In the genomic region with DNA sequence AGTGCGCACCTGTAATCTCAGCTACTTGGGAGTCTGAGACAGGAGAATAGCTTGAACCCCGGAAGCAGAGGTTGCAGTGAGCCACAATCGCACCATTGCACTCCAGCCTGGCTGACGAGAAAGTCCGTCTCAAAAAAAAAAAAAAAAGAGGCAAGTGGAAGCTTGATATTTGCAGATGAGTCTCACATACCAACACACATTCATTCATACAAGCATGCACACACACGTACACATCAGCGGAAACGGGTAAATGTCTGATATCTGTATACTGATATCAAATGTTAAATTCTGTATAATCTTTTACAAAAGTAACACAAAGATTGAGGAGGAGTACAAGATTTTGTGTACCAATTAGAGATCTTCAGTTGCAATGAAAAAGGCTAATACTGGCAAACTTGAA, we compare ENCODE assay signal across 27 cellular contexts.
"Had no signal": no experiment of that assay in that cellular context is flagged by ENCODE, and none has a peak within 500 bp of the region (broad histone marks: within the 10 kb centered on the region; RNA-seq: fewer than 3 reads in every experiment).

No MANE protein-coding gene starts in this region.

- H3K4me3 Mint-ChIP-seq: memory B cell; naive thymus-derived CD4-positive, alpha-beta T cell; natural killer cell treated with Interleukin-12 subunit alpha and Interleukin-12 subunit beta and Interleukin-15 and Interleukin-18, amount 100 ng/mL, for 72 hours; stimulated activated naive B cell treated with anti-CD40 and anti-IgM and Interleukin-4, amounts not matched to agents 10 μg/mL and 1 μg/mL and 100 μg/mL, for 72 hours had no signal

- H3K4me1 Mint-ChIP-seq: memory B cell; stimulated activated naive B cell treated with anti-CD40 and anti-IgM and Interleukin-4, amounts not matched to agents 10 μg/mL and 1 μg/mL and 100 μg/mL, for 72 hours had no signal

- H3K4me1 ChIP-seq: left ventricle myocardium inferior, prostate gland, upper lobe of right lung had no signal

- H3K36me3 ChIP-seq: left ventricle myocardium inferior, pancreas, prostate gland, suprapubic skin, thoracic aorta, tibial artery, upper lobe of right lung had no signal

- H3K27me3 Mint-ChIP-seq: memory B cell; stimulated activated naive B cell treated with anti-CD40 and anti-IgM and Interleukin-4, amounts not matched to agents 10 μg/mL and 1 μg/mL and 100 μg/mL, for 72 hours had no signal

- H3K4me3 ChIP-seq: left ventricle myocardium inferior, lung, mucosa of descending colon, pancreas, prostate gland, skin epidermis, suprapubic skin, thoracic aorta, tibial artery, upper lobe of right lung had no signal

- DNase-seq: hippocampal formation; kidney; left ventricle myocardium inferior; midbrain; mucosa of descending colon; naive thymus-derived CD4-positive, alpha-beta T cell; pancreas; posterior cingulate gyrus; retina; right cardiac atrium; stimulated activated CD4-positive, alpha-beta T cell treated with anti-CD3 and anti-CD28 coated beads, Interleukin-12 subunit alpha, Interleukin-12 subunit beta, amount 100 ng/mL, for 4 hours; stimulated activated CD4-positive, alpha-beta T cell treated with anti-CD3 and anti-CD28 coated beads, Interleukin-15, amount 100 ng/mL, for 24 hours; stimulated activated CD4-positive, alpha-beta T cell treated with anti-CD3 and anti-CD28 coated beads, Interleukin-2, amount 100 ng/mL, for 24 hours; stimulated activated CD4-positive, alpha-beta T cell treated with anti-CD3 and anti-CD28 coated beads, Interleukin-4, amount 100 ng/mL, for 1 hour; stimulated activated naive B cell treated with anti-CD40 and anti-IgM and Interleukin-4, amounts not matched to agents 10 μg/mL and 1 μg/mL and 100 μg/mL, for 72 hours; stimulated activated naive CD8-positive, alpha-beta T cell treated with anti-CD3 and anti-CD28 coated beads, Interleukin-15, Interleukin-2, amounts not matched to agents 100 U/mL and 50 U/mL, for 24 hours; tibial artery; trophoblast cell; upper lobe of right lung had no signal

- H3K27ac Mint-ChIP-seq: memory B cell; naive thymus-derived CD4-positive, alpha-beta T cell; natural killer cell treated with Interleukin-12 subunit alpha and Interleukin-12 subunit beta and Interleukin-15 and Interleukin-18, amount 100 ng/mL, for 72 hours; stimulated activated naive B cell treated with anti-CD40 and anti-IgM and Interleukin-4, amounts not matched to agents 10 μg/mL and 1 μg/mL and 100 μg/mL, for 72 hours had no signal

- H3K27me3 ChIP-seq: pancreas, suprapubic skin, tibial artery, upper lobe of right lung had no signal

- ATAC-seq: mucosa of descending colon; naive thymus-derived CD4-positive, alpha-beta T cell; natural killer cell treated with Interleukin-12 subunit alpha and Interleukin-12 subunit beta and Interleukin-15 and Interleukin-18, amount 100 ng/mL, for 72 hours; right cardiac atrium; sciatic nerve; stimulated activated naive B cell treated with anti-CD40 and anti-IgM and Interleukin-4, amounts not matched to agents 10 μg/mL and 1 μg/mL and 100 μg/mL, for 72 hours; stimulated activated naive CD8-positive, alpha-beta T cell treated with anti-CD3 and anti-CD28 coated beads, Interleukin-15, Interleukin-2, amounts not matched to agents 100 U/mL and 50 U/mL, for 24 hours; upper lobe of right lung had no signal

- H3K27ac ChIP-seq: left ventricle myocardium inferior, pancreas, prostate gland, suprapubic skin, thoracic aorta, upper lobe of right lung had no signal

- H3K9me3 ChIP-seq: mucosa of descending colon, pancreas, prostate gland, suprapubic skin, thoracic aorta, upper lobe of right lung had no signal
